Comparison of ENCODE assay signal across 27 cellular contexts in the genomic region with DNA sequence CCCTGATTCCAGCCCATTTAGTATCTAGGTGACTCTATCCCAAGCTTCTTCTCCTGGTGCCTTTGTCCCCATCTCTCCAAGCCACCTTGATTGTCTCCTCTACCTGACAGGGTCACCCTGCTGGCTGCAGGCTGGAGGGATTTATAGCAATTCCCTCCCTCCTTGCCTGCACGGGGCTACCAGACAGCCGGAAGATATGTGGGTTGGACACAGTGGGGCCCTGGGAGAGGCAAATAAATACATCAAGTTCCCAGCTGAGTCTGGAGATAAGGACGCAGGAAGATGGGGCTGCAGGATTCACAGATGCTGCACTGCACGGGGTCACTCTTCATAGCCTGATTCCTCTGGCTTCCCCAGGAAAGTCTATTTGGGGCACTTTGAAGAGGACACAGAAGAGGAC. TPM values are rescaled to one million over a fixed set of nuclear protein-coding genes. Genes with fewer than 3 reads are reported as not detected.
"Had no signal": no experiment of that assay in that cellular context is flagged by ENCODE, and none has a peak within 500 bp of the region (broad histone marks: within the 10 kb centered on the region; RNA-seq: fewer than 3 reads in every experiment).

No MANE protein-coding gene starts in this region.

- H3K9me3 Mint-ChIP-seq: activated T-cell treated with anti-CD3 and anti-CD28 coated beads, Interleukin-2, amount 50 U/mL, for 4 hours; activated T-helper 2 cell treated with anti-CD3 and anti-CD28 coated beads, Interferon-gamma antibody, Interleukin-2, Interleukin-4, amounts not matched to agents 10 μg/mL and 5 μg/mL and 100 μg/mL, durations not matched to agents 14 hours and 24 hours and 36 hours; neural crest cell had no signal

- H3K36me3 ChIP-seq: adrenal gland, ascending aorta, sigmoid colon, upper lobe of left lung had no signal

- H3K4me3 ChIP-seq: adrenal gland, ascending aorta, mucosa of descending colon, sigmoid colon, upper lobe of left lung had no signal

- H3K27me3 ChIP-seq: ascending aorta had no signal

- H3K9me3 ChIP-seq: adrenal gland, ascending aorta, mucosa of descending colon, sigmoid colon, upper lobe of left lung had no signal

- H3K27ac Mint-ChIP-seq: activated CD4-positive, alpha-beta T cell treated with anti-CD3 and anti-CD28 coated beads for 36 hours; activated naive CD8-positive, alpha-beta T cell; activated T-helper 2 cell treated with anti-CD3 and anti-CD28 coated beads, Interferon-gamma antibody, Interleukin-2, Interleukin-4, amounts not matched to agents 10 μg/mL and 5 μg/mL and 100 μg/mL, durations not matched to agents 14 hours and 24 hours and 36 hours; progenitor cell of endocrine pancreas had no signal

- H3K27ac ChIP-seq: adrenal gland, ascending aorta, sigmoid colon, upper lobe of left lung had no signal

- H3K4me1 Mint-ChIP-seq: activated CD4-positive, alpha-beta T cell treated with anti-CD3 and anti-CD28 coated beads for 36 hours had no signal

- H3K4me3 Mint-ChIP-seq: activated CD4-positive, alpha-beta T cell treated with anti-CD3 and anti-CD28 coated beads for 36 hours; activated naive CD8-positive, alpha-beta T cell; activated T-cell treated with anti-CD3 and anti-CD28 coated beads, Interleukin-2, amount 50 U/mL, for 4 hours; neural crest cell had no signal

- H3K36me3 Mint-ChIP-seq: activated naive CD8-positive, alpha-beta T cell had no signal

- DNase-seq: activated CD4-positive, alpha-beta T cell treated with anti-CD3 and anti-CD28 coated beads for 36 hours; activated CD4-positive, alpha-beta T cell treated with anti-CD3 and anti-CD28 coated beads, Interleukin-2, amount 50 U/mL, for 4 hours; activated CD8-positive, alpha-beta memory T cell treated with anti-CD3 and anti-CD28 coated beads, Interleukin-2, amount 50 U/mL, for 48 hours; activated naive CD4-positive, alpha-beta T cell; activated T-cell treated with anti-CD3 and anti-CD28 coated beads, Interleukin-2, amount 50 U/mL, for 4 hours; adrenal gland; central memory CD4-positive, alpha-beta T cell; dermis blood vessel endothelial cell; effector CD8-positive, alpha-beta T cell; hypothalamus; mucosa of descending colon; retina; sigmoid colon; stimulated activated CD4-positive, alpha-beta T cell treated with anti-CD3 and anti-CD28 coated beads, Interleukin-2, amount 100 ng/mL, for 48 hours; stimulated activated CD8-positive, alpha-beta memory T cell treated with anti-CD3 and anti-CD28 coated beads, Interleukin-4, amount 100 ng/mL, for 48 hours; stimulated activated naive CD4-positive, alpha-beta T cell treated with Interleukin-2 at 50 U/mL for 16 hours; upper lobe of left lung had no signal

- H3K4me1 ChIP-seq: adrenal gland, ascending aorta, sigmoid colon, upper lobe of left lung had no signal

RNA-seq across cellular contexts. Expression of gene ISLR2, which starts 9.3 kb away (rescaled TPM):
- total RNA-seq: activated CD8-positive, alpha-beta memory T cell treated with anti-CD3 and anti-CD28 coated beads for 36 hours; activated T-cell treated with anti-CD3 and anti-CD28 coated beads, Interleukin-2, amount 50 U/mL, for 4 hours; activated T-helper 2 cell treated with anti-CD3 and anti-CD28 coated beads, Interferon-gamma antibody, Interleukin-2, Interleukin-4, amounts not matched to agents 10 μg/mL and 5 μg/mL and 100 μg/mL, durations not matched to agents 14 hours and 24 hours and 36 hours; dermis blood vessel endothelial cell; endothelial cell of umbilical vein; liver; T-helper 2 cell treated with Interferon-gamma antibody and Interleukin-4, amounts not matched to agents 100 ng/mL and 5 ng/mL, for 36 hours had no signal
- polyA plus RNA-seq: endothelial cell of umbilical vein had no signal

RNA-seq across cellular contexts. Expression of gene GOLGA6A, which starts 38.7 kb away (rescaled TPM):
- total RNA-seq: activated CD4-positive, alpha-beta T cell treated with anti-CD3 and anti-CD28 coated beads for 36 hours; activated CD8-positive, alpha-beta memory T cell treated with anti-CD3 and anti-CD28 coated beads for 36 hours; activated T-cell treated with anti-CD3 and anti-CD28 coated beads, Interleukin-2, amount 50 U/mL, for 4 hours; activated T-helper 2 cell treated with anti-CD3 and anti-CD28 coated beads, Interferon-gamma antibody, Interleukin-2, Interleukin-4, amounts not matched to agents 10 μg/mL and 5 μg/mL and 100 μg/mL, durations not matched to agents 14 hours and 24 hours and 36 hours; adrenal gland; ascending aorta; dermis blood vessel endothelial cell; endothelial cell of umbilical vein; mucosa of descending colon; neural crest cell; osteocyte; sigmoid colon; T-helper 2 cell treated with Interferon-gamma antibody and Interleukin-4, amounts not matched to agents 100 ng/mL and 5 ng/mL, for 36 hours had no signal
- polyA plus RNA-seq: endothelial cell of umbilical vein, sigmoid colon had no signal

RNA-seq across cellular contexts. Expression of gene ISLR, which starts 52.5 kb away (rescaled TPM):
- total RNA-seq: activated CD4-positive, alpha-beta T cell treated with anti-CD3 and anti-CD28 coated beads for 36 hours; activated CD8-positive, alpha-beta memory T cell treated with anti-CD3 and anti-CD28 coated beads for 36 hours; activated T-helper 2 cell treated with anti-CD3 and anti-CD28 coated beads, Interferon-gamma antibody, Interleukin-2, Interleukin-4, amounts not matched to agents 10 μg/mL and 5 μg/mL and 100 μg/mL, durations not matched to agents 14 hours and 24 hours and 36 hours; endothelial cell of umbilical vein; progenitor cell of endocrine pancreas; T-helper 2 cell treated with Interferon-gamma antibody and Interleukin-4, amounts not matched to agents 100 ng/mL and 5 ng/mL, for 36 hours had no signal
- polyA plus RNA-seq: endothelial cell of umbilical vein had no signal
